12 cellular contexts compared by ENCODE assay signal in genomic region chr4:52863324-52863723, GRCh38. TPM values are rescaled to one million over a fixed set of nuclear protein-coding genes. Genes with fewer than 3 reads are reported as not detected.
DNase-seq lines count a peak whose midpoint lies in the region; ATAC-seq and TF ChIP-seq lines count a peak whose summit lies in the region.
"Had no signal": no experiment of that assay in that cellular context is flagged by ENCODE, and none has a peak within 500 bp of the region (broad histone marks: within the 10 kb centered on the region; RNA-seq: fewer than 3 reads in every experiment).

No MANE protein-coding gene starts in this region.

- H3K36me3 ChIP-seq in heart right ventricle (peaks cover 0 to 21% (median 3%) of the 10 kb centered on the region in 9 donors), ascending aorta (peaks cover 0 to 8% of the 10 kb centered on the region in 2 donors), lower lobe of right lung (no peaks in the 10 kb centered on the region), aorta (ENCODE audit: control insufficient read depth in 1 of 2, insufficient read depth in 2 of 2, low read length in 1 of 2) (peaks cover 0 to 5% of the 10 kb centered on the region in 2 donors), esophagus muscularis mucosa (peaks cover 0 to 9% (median 0%) of the 10 kb centered on the region in 4 donors)
- H3K36me3 ChIP-seq: sigmoid colon had no signal

- TF ChIP-seq CTCF in heart right ventricle (IDR thresholded peaks at IDR 0.05), result no peak
- no peak for TF ChIP-seq CTCF in ascending aorta (IDR thresholded peaks at IDR 0.05)
- TF ChIP-seq CTCF in lower lobe of right lung (IDR thresholded peaks at IDR 0.05), result no peak
- no peak for TF ChIP-seq CTCF in omental fat pad (IDR thresholded peaks at IDR 0.05)
- TF ChIP-seq CTCF in esophagus muscularis mucosa (IDR thresholded peaks at IDR 0.05), result no peak

- H3K9me3 ChIP-seq in heart right ventricle, result peaks cover 0 to 4% (median under 1%) of the 10 kb centered on the region in 11 donors
- no peaks in the 10 kb centered on the region for H3K9me3 ChIP-seq in ascending aorta
- no peaks in the 10 kb centered on the region for H3K9me3 ChIP-seq in lower lobe of right lung
- H3K9me3 ChIP-seq in aorta (ENCODE audit: control insufficient read depth, low read length), result no peaks in the 10 kb centered on the region
- peaks cover 0 to 4% (median 3%) of the 10 kb centered on the region in 4 donors for H3K9me3 ChIP-seq in esophagus muscularis mucosa
- H3K9me3 ChIP-seq: sigmoid colon had no signal

- no peak for TF ChIP-seq EP300 in esophagus muscularis mucosa (IDR thresholded peaks at IDR 0.05)

- WGBS in heart right ventricle, 2 donors, result 45 to 59% methylated on average over 6 of the region's 6 CpGs
- 10 to 16% methylated on average over 6 of the region's 6 CpGs for WGBS in aorta, 2 donors
- 83% methylated on average over 6 of the region's 6 CpGs for WGBS in esophagus muscularis mucosa

- no peak for TF ChIP-seq POLR2A in esophagus muscularis mucosa (IDR thresholded peaks at IDR 0.05; ENCODE audit: low read depth)

- intact Hi-C loops in heart right ventricle (cut with DNase I) (loop anchor here in 9 of 10 donors (5.0 to 10.0 kb wide), 7 partner anchors 91 to 319 kb away; partner anchors contain the start of gene USP46 (in 2 of the 9)), left cardiac atrium (cut with DNase I) (loop anchor here (5.0 to 10.0 kb wide), 2 partner anchors 139 to 141 kb away; no protein-coding TSS in a partner anchor), ascending aorta (cut with DNase I) (loop anchor here (5.0 to 10.0 kb wide), 4 partner anchors 151 to 1021 kb away; partner anchors contain the start of genes DCUN1D4 and SGCB), lower lobe of right lung (cut with DNase I) (no loop called here), aorta (cut with DNase I) (loop anchor here (5.0 to 10.0 kb wide), 5 partner anchors 119 to 1371 kb away; partner anchors contain the start of gene USP46 (in 1 of the 2)), esophagus muscularis mucosa (cut with DNase I) (loop anchor here (5.0 kb wide), 2 partner anchors 36 to 141 kb away; no protein-coding TSS in a partner anchor)

- DNase-seq in heart right ventricle, result no peak
- DNase-seq in left cardiac atrium, result no peak
- DNase-seq in ascending aorta (ENCODE audit: low spot score in 2 of 2), result no peak
- DNase-seq in lower lobe of right lung, result no peak
- DNase-seq in aorta, result no peak
- no peak for DNase-seq in omental fat pad (ENCODE audit: low spot score)
- no peak for DNase-seq in esophagus muscularis mucosa (ENCODE audit: extremely low spot score)
- DNase-seq: activated CD8-positive, alpha-beta memory T cell treated with anti-CD3 and anti-CD28 coated beads for 24 hours; sigmoid colon had no signal

- H3K4me1 ChIP-seq in heart right ventricle (peaks cover 3 to 69% (median 40%) of the 10 kb centered on the region in 9 donors), ascending aorta (peaks cover 0 to 19% of the 10 kb centered on the region in 2 donors), lower lobe of right lung (peaks cover 24% of the 10 kb centered on the region), aorta (ENCODE audit: control insufficient read depth in 1 of 2, insufficient read depth in 2 of 2, low read length in 2 of 2) (peaks cover 0 to 12% of the 10 kb centered on the region in 2 donors), esophagus muscularis mucosa (peaks cover 15 to 43% (median 30%) of the 10 kb centered on the region in 4 donors)

- H3K27me3 ChIP-seq in heart right ventricle (peaks cover 0 to 31% (median 0%) of the 10 kb centered on the region in 7 donors), ascending aorta (no peaks in the 10 kb centered on the region), lower lobe of right lung (ENCODE audit: low read depth) (peaks cover 10% of the 10 kb centered on the region), aorta (ENCODE audit: control insufficient read depth in 1 of 2, insufficient read depth in 2 of 2, low read length in 1 of 2) (no peaks in the 10 kb centered on the region), esophagus muscularis mucosa (peaks cover 0 to 26% (median 8%) of the 10 kb centered on the region in 4 donors)

- H3K27ac ChIP-seq in heart right ventricle (peak overlapping the region in 7 of 10 donors; percentile 24 to 90 (median 78)), ascending aorta (peak overlapping the region; percentile 68 to 79), lower lobe of right lung (no peak overlapping the region), aorta (ENCODE audit: low read depth in 1 of 2, low read length in 2 of 2) (peak overlapping the region in 1 of 2 donors; percentile 11), esophagus muscularis mucosa (replicated peaks in 1 of 4) (no peak overlapping the region)
- H3K27ac ChIP-seq: BLaER1 treated with 17β-estradiol and CSF1 and Interleukin-3, amounts not matched to agents 10 nM and 100 nM; SK-N-MC had no signal

- peak overlapping the region in 9 of 10 donors; percentile 45 to 90 (median 72) for H3K4me3 ChIP-seq in heart right ventricle
- H3K4me3 ChIP-seq in ascending aorta, result peak overlapping the region; percentile 72 to 80
- peak overlapping the region; percentile 69 for H3K4me3 ChIP-seq in lower lobe of right lung
- H3K4me3 ChIP-seq in aorta (ENCODE audit: low read length in 2 of 2), result peak overlapping the region; percentile 41 to 71
- H3K4me3 ChIP-seq in esophagus muscularis mucosa, result peak overlapping the region in 2 of 4 donors; percentile 71 to 89

- ATAC-seq in heart right ventricle (no peak), left cardiac atrium (no peak), lower lobe of right lung (no peak), aorta (ENCODE audit: low FRiP score) (no peak), omental fat pad (ENCODE audit: low FRiP score) (no peak), HG03460 (IDR thresholded peaks at IDR 0.05; ENCODE audit: unreplicated experiment) (no peak)

RNA-seq across cellular contexts. Expression of gene RASL11B, which starts 1.2 kb away (rescaled TPM):
- total RNA-seq in heart right ventricle, result 10 to 100 TPM in 1 of 10 donors, 1 to 10 TPM in 9; 1.2 to 16.5 (median 6.1) TPM
- 1 to 10 TPM; 3.4 to 5.0 TPM for polyA plus RNA-seq in heart right ventricle
- total RNA-seq in left cardiac atrium, result 1 to 10 TPM; 3.7 to 8.0 TPM
- not detected for total RNA-seq in ascending aorta
- 0.41 TPM for total RNA-seq in lower lobe of right lung
- total RNA-seq in aorta, result 1 to 10 TPM; 5.6 to 5.7 TPM
- polyA plus RNA-seq in aorta, result 10 to 100 TPM in 1 of 2 donors, 1 to 10 TPM in 1; 4.8 to 12.3 TPM
- 1 to 10 TPM in 2 of 4 donors, under 1 TPM in 1, not detected in 1; 0.56 to 1.9 (median 1.7) TPM for total RNA-seq in omental fat pad
- 1 to 10 TPM in 3 of 4 donors, under 1 TPM in 1; 0.83 to 2.3 (median 1.3) TPM for total RNA-seq in esophagus muscularis mucosa

Comparison
In these comparisons a context has a peak if more than half of its experiments do, and no peak if none do; other contexts are left out.
1. H3K27ac ChIP-seq: peak in heart right ventricle (7 of 10) and ascending aorta (2 of 2); none in lower lobe of right lung (single experiment) and esophagus muscularis mucosa (0 of 4).